17 cellular contexts compared by ENCODE assay signal in genomic region chr1:63936276-63936675, GRCh38.
"Had no signal": no experiment of that assay in that cellular context is flagged by ENCODE, and none has a peak within 500 bp of the region (broad histone marks: within the 10 kb centered on the region; RNA-seq: fewer than 3 reads in every experiment).

No MANE protein-coding gene starts in this region.

- H3K27ac ChIP-seq: colonic mucosa, esophagus squamous epithelium, gastroesophageal sphincter, left lung, lower lobe of right lung, parathyroid adenoma, psoas muscle, skin epidermis, uterus had no signal

- DNase-seq: cerebellar nuclear complex; colonic mucosa; dermis blood vessel endothelial cell; esophagus squamous epithelium; foreskin fibroblast; left lung; lower lobe of right lung; naive B cell; nephron progenitor cell; psoas muscle; stimulated activated CD4-positive, alpha-beta T cell treated with anti-CD3 and anti-CD28 coated beads, Interleukin-12 subunit alpha, Interleukin-12 subunit beta, amount 100 ng/mL, for 4 hours; stimulated activated naive CD4-positive, alpha-beta T cell treated with Interleukin-2 at 50 U/mL for 16 hours; uterus had no signal

- H3K27me3 ChIP-seq: colonic mucosa, esophagus squamous epithelium, gastroesophageal sphincter, left lung, uterus had no signal

- H3K36me3 ChIP-seq: colonic mucosa, esophagus squamous epithelium, gastroesophageal sphincter, left lung, lower lobe of right lung, uterus had no signal

- H3K9ac ChIP-seq: parathyroid adenoma had no signal

- ATAC-seq: gastroesophageal sphincter, left lung, lower lobe of right lung, sciatic nerve had no signal

- H3K79me2 ChIP-seq: parathyroid adenoma had no signal

- H3K9me3 ChIP-seq: colonic mucosa, esophagus squamous epithelium, gastroesophageal sphincter, left lung, lower lobe of right lung, psoas muscle, uterus had no signal

- H2AFZ ChIP-seq: parathyroid adenoma had no signal

- H3K4me1 ChIP-seq: colonic mucosa, left lung, lower lobe of right lung, parathyroid adenoma, uterus had no signal

- H3K4me3 ChIP-seq: colonic mucosa, esophagus squamous epithelium, gastroesophageal sphincter, left lung, lower lobe of right lung, psoas muscle, skin epidermis, uterus had no signal
